17 cellular contexts compared by ENCODE assay signal in genomic region chr9:91042024-91042423, GRCh38.
DNase-seq lines count a peak whose midpoint lies in the region; ATAC-seq, FAIRE-seq and TF ChIP-seq lines count a peak whose summit lies in the region.
"Had no signal": no experiment of that assay in that cellular context is flagged by ENCODE, and none has a peak within 500 bp of the region (broad histone marks: within the 10 kb centered on the region; RNA-seq: fewer than 3 reads in every experiment).

No MANE protein-coding gene starts in this region.

- H3K18ac ChIP-seq in IMR-90 (ENCODE audit: low read depth, low read length), result no peak overlapping the region

- H2AK5ac ChIP-seq in IMR-90 (ENCODE audit: low read depth, low read length), result peak overlapping the region; percentile 56; the same call in 1 of the 2 replicates

- CTCF ChIA-PET in activated CD4-positive, alpha-beta T cell treated with anti-CD3 and anti-CD28 coated beads, Interleukin-2, amount 10 ng/mL, durations not matched to agents 7 days and 5 days (lab: Charles Lee), result interaction anchor here (0.6 to 1.4 kb wide), 2 partner anchors 49 to 127 kb away, joined by 3 read pairs; no protein-coding TSS in a partner anchor
- CTCF ChIA-PET in IMR-90 (lab: Yijun Ruan, JAX), result no interaction called here

- H4K20me1 ChIP-seq in IMR-90 (ENCODE audit: insufficient read depth, low read length), result no peaks in the 10 kb centered on the region
- no peaks in the 10 kb centered on the region for H4K20me1 ChIP-seq in astrocyte (ENCODE audit: insufficient read depth, low read length)
- H4K20me1 ChIP-seq: BLaER1 treated with 17β-estradiol and CSF1 and Interleukin-3, amounts not matched to agents 10 nM and 100 nM had no signal

- H3K36me3 Mint-ChIP-seq in activated CD4-positive, alpha-beta T cell treated with anti-CD3 and anti-CD28 coated beads, Interleukin-2, amount 10 ng/mL, durations not matched to agents 24 days and 14 days (ENCODE audit: low read depth), result peaks cover 4% of the 10 kb centered on the region
- no peaks in the 10 kb centered on the region for H3K36me3 Mint-ChIP-seq in activated CD4-positive, alpha-beta T cell treated with anti-CD3 and anti-CD28 coated beads, Interleukin-2, amount 10 ng/mL, durations not matched to agents 7 days and 5 days (ENCODE audit: low read depth)
- no peaks in the 10 kb centered on the region for H3K36me3 Mint-ChIP-seq in astrocyte (ENCODE audit: low read depth, unreplicated experiment)
- H3K36me3 Mint-ChIP-seq: CD4-positive, CD25-positive, alpha-beta regulatory T cell had no signal

- H2BK15ac ChIP-seq in IMR-90 (ENCODE audit: low read depth, low read length), result peak overlapping the region; percentile 33; the same call in 2 of the 3 replicates

- FAIRE-seq in astrocyte (lab: Jason Lieb, UNC), result no peak
- FAIRE-seq: GM12891 had no signal

- H3K27me3 ChIP-seq in IMR-90 (ENCODE audit: control insufficient read depth, insufficient read depth, low read length), result no peaks in the 10 kb centered on the region
- no peaks in the 10 kb centered on the region for H3K27me3 ChIP-seq in astrocyte (ENCODE audit: insufficient read depth, low read length)
- no peaks in the 10 kb centered on the region for H3K27me3 ChIP-seq in uterus
- H3K27me3 ChIP-seq: BLaER1 treated with 17β-estradiol and CSF1 and Interleukin-3, amounts not matched to agents 10 nM and 100 nM had no signal

- no peaks in the 10 kb centered on the region for H3K79me2 ChIP-seq in astrocyte (ENCODE audit: insufficient read depth, low read length)

- H3K23ac ChIP-seq in IMR-90 (ENCODE audit: low read depth, low read length), result no peak overlapping the region

- H3K27me3 Mint-ChIP-seq in activated CD4-positive, alpha-beta T cell treated with anti-CD3 and anti-CD28 coated beads, Interleukin-2, amount 10 ng/mL, durations not matched to agents 24 days and 14 days, result no peaks in the 10 kb centered on the region
- H3K27me3 Mint-ChIP-seq in activated CD4-positive, alpha-beta T cell treated with anti-CD3 and anti-CD28 coated beads, Interleukin-2, amount 10 ng/mL, durations not matched to agents 7 days and 5 days, result no peaks in the 10 kb centered on the region
- peaks cover 2% of the 10 kb centered on the region for H3K27me3 Mint-ChIP-seq in astrocyte (ENCODE audit: low read depth, unreplicated experiment)

- H3K27ac ChIP-seq in IMR-90 (ENCODE audit: insufficient read depth, low read length) (no peak overlapping the region), astrocyte (ENCODE audit: low read depth, low read length) (no peak overlapping the region), uterus (peak overlapping the region; percentile 91 to 93)
- H3K27ac ChIP-seq: BLaER1 treated with 17β-estradiol and CSF1 and Interleukin-3, amounts not matched to agents 10 nM and 100 nM; HL-60 had no signal

- peaks cover 65% of the 10 kb centered on the region for H3K4me1 Mint-ChIP-seq in activated CD4-positive, alpha-beta T cell treated with anti-CD3 and anti-CD28 coated beads, Interleukin-2, amount 10 ng/mL, durations not matched to agents 24 days and 14 days
- peaks cover 70% of the 10 kb centered on the region for H3K4me1 Mint-ChIP-seq in activated CD4-positive, alpha-beta T cell treated with anti-CD3 and anti-CD28 coated beads, Interleukin-2, amount 10 ng/mL, durations not matched to agents 7 days and 5 days
- peaks cover 24% of the 10 kb centered on the region for H3K4me1 Mint-ChIP-seq in astrocyte (ENCODE audit: low read depth, unreplicated experiment)

- peak overlapping the region; percentile 10 for H4K91ac ChIP-seq in IMR-90 (ENCODE audit: insufficient read depth, low read depth, low read length)

- H2BK120ac ChIP-seq in IMR-90 (ENCODE audit: low read depth, low read length), result peak overlapping the region; percentile 33; the same call in 1 of the 2 replicates

- H3K9me3 ChIP-seq in IMR-90 (ENCODE audit: control insufficient read depth, insufficient read depth, low read length) (no peaks in the 10 kb centered on the region), astrocyte (ENCODE audit: insufficient read depth, low read depth, low read length) (no peaks in the 10 kb centered on the region), uterus (no peaks in the 10 kb centered on the region)

- H2AFZ ChIP-seq in IMR-90 (replicated peaks; ENCODE audit: low read length, poor library complexity) (no peak overlapping the region), astrocyte (ENCODE audit: low read depth, low read length) (no peak overlapping the region)
- H2AFZ ChIP-seq: GM23338 had no signal

- H3K36me3 ChIP-seq in IMR-90 (ENCODE audit: control insufficient read depth, insufficient read depth, low read length), result no peaks in the 10 kb centered on the region
- H3K36me3 ChIP-seq in astrocyte (ENCODE audit: insufficient read depth, low read length), result no peaks in the 10 kb centered on the region
- no peaks in the 10 kb centered on the region for H3K36me3 ChIP-seq in uterus
- H3K36me3 ChIP-seq: BLaER1 treated with 17β-estradiol and CSF1 and Interleukin-3, amounts not matched to agents 10 nM and 100 nM had no signal

- H3K9me3 Mint-ChIP-seq in activated CD4-positive, alpha-beta T cell treated with anti-CD3 and anti-CD28 coated beads, Interleukin-2, amount 10 ng/mL, durations not matched to agents 24 days and 14 days, result no peaks in the 10 kb centered on the region
- H3K9me3 Mint-ChIP-seq in activated CD4-positive, alpha-beta T cell treated with anti-CD3 and anti-CD28 coated beads, Interleukin-2, amount 10 ng/mL, durations not matched to agents 7 days and 5 days, result no peaks in the 10 kb centered on the region
- peaks cover 2% of the 10 kb centered on the region for H3K9me3 Mint-ChIP-seq in astrocyte (ENCODE audit: unreplicated experiment)
- H3K9me3 Mint-ChIP-seq: GM23338 had no signal

- H3K4me2 ChIP-seq in IMR-90 (ENCODE audit: low read depth, low read length), result no peak overlapping the region
- no peak overlapping the region for H3K4me2 ChIP-seq in astrocyte (ENCODE audit: low read length)
- H3K4me2 ChIP-seq: BLaER1 treated with 17β-estradiol and CSF1 and Interleukin-3, amounts not matched to agents 10 nM and 100 nM; GM23338 had no signal

- dilution Hi-C loops in IMR-90 (cut with HindIII; ENCODE audit: low sequenced_read_pairs, unreplicated experiment), result no loop called here

- no peak overlapping the region for H2BK5ac ChIP-seq in IMR-90 (ENCODE audit: low read depth, low read length, poor library complexity, severe bottlenecking)

- H3K4me3 ChIP-seq in IMR-90 (ENCODE audit: insufficient read depth, low read depth, low read length) (no peak overlapping the region), astrocyte (ENCODE audit: insufficient read depth, low read depth, low read length) (no peak overlapping the region), uterus (no peak overlapping the region)
- H3K4me3 ChIP-seq: BLaER1 treated with 17β-estradiol and CSF1 and Interleukin-3, amounts not matched to agents 10 nM and 100 nM; GM23338 had no signal

- intact Hi-C loops in activated CD4-positive, alpha-beta T cell treated with anti-CD3 and anti-CD28 coated beads, Interleukin-2, amount 10 ng/mL, durations not matched to agents 24 days and 14 days (cut with micrococcal nuclease), result no loop called here
- intact Hi-C loops in IMR-90 (cut with micrococcal nuclease), result no loop called here
- intact Hi-C loops in uterus (cut with DNase I; ENCODE audit: low total_unique reads), result loop anchor here (5.0 kb wide), 1 partner anchor 150 kb away; no protein-coding TSS in a partner anchor

- in situ Hi-C loops in IMR-90 (cut with MboI; ENCODE audit: low sequenced_read_pairs), result no loop called here

- H3K14ac ChIP-seq in IMR-90 (replicated peaks; ENCODE audit: low read depth, low read length), result no peak overlapping the region

- peak overlapping the region; percentile 53; the same call in 1 of the 2 replicates for H3K4ac ChIP-seq in IMR-90 (ENCODE audit: low read depth, low read length)

- no peak for TF ChIP-seq CTCF in IMR-90 (conservative IDR thresholded peaks at IDR 0.05; ENCODE audit: low read depth, low read length)
- TF ChIP-seq CTCF in astrocyte (IDR thresholded peaks at IDR 0.05; ENCODE audit: insufficient read depth, low read depth, low read length), result no peak
- TF ChIP-seq CTCF in uterus (IDR thresholded peaks at IDR 0.05), result no peak

- H3K79me1 ChIP-seq in IMR-90 (ENCODE audit: low read depth in 1 of 2, low read length in 2 of 2), result peaks cover 0 to 17% of the 10 kb centered on the region in 2 experiments; a peak in 3 of 4 replicates

- no peak overlapping the region for H3K9ac ChIP-seq in IMR-90 (ENCODE audit: low read depth, low read length)
- H3K9ac ChIP-seq in astrocyte (ENCODE audit: low read length), result no peak overlapping the region
- H3K9ac ChIP-seq: BLaER1 treated with 17β-estradiol and CSF1 and Interleukin-3, amounts not matched to agents 10 nM and 100 nM had no signal

- peak overlapping the region; percentile 22 for H3K27ac Mint-ChIP-seq in activated CD4-positive, alpha-beta T cell treated with anti-CD3 and anti-CD28 coated beads, Interleukin-2, amount 10 ng/mL, durations not matched to agents 24 days and 14 days
- H3K27ac Mint-ChIP-seq in activated CD4-positive, alpha-beta T cell treated with anti-CD3 and anti-CD28 coated beads, Interleukin-2, amount 10 ng/mL, durations not matched to agents 7 days and 5 days, result no peak overlapping the region
- H3K27ac Mint-ChIP-seq in astrocyte (ENCODE audit: unreplicated experiment), result peak overlapping the region; percentile 63
- H3K27ac Mint-ChIP-seq: CD4-positive, CD25-positive, alpha-beta regulatory T cell; GM23338 had no signal

- 100% methylated on average over 1 of the region's 4 CpGs; no CpG with 5 or more reads in 1 of the 2 experiments for WGBS in IMR-90 (ENCODE audit: extremely low coverage in 2 of 2, insufficient read length in 1 of 2), 2 experiments

- no peak overlapping the region for H3K4me3 Mint-ChIP-seq in activated CD4-positive, alpha-beta T cell treated with anti-CD3 and anti-CD28 coated beads, Interleukin-2, amount 10 ng/mL, durations not matched to agents 24 days and 14 days
- H3K4me3 Mint-ChIP-seq in activated CD4-positive, alpha-beta T cell treated with anti-CD3 and anti-CD28 coated beads, Interleukin-2, amount 10 ng/mL, durations not matched to agents 7 days and 5 days, result no peak overlapping the region
- H3K4me3 Mint-ChIP-seq in astrocyte (ENCODE audit: unreplicated experiment), result no peak overlapping the region
- H3K4me3 Mint-ChIP-seq: CD4-positive, CD25-positive, alpha-beta regulatory T cell; GM23338 had no signal

- no peak for ATAC-seq in IMR-90 (ENCODE audit: low read depth)
- ATAC-seq: GM23338 had no signal

- H3K56ac ChIP-seq in IMR-90 (ENCODE audit: extremely low read depth, insufficient read depth, low read length), result no peak overlapping the region

- H2AK9ac ChIP-seq in IMR-90 (replicated peaks; ENCODE audit: low read depth, low read length, poor library complexity), result peak overlapping the region; percentile 7

- TF ChIP-seq POLR2A in IMR-90 (IDR thresholded peaks at IDR 0.05; ENCODE audit: low read depth, low read length) (no peak), uterus (IDR thresholded peaks at IDR 0.05) (no peak)

- H3K9me1 ChIP-seq in IMR-90 (ENCODE audit: insufficient read depth, low read length), result peaks cover 25% of the 10 kb centered on the region

- no peak overlapping the region for H4K5ac ChIP-seq in IMR-90 (ENCODE audit: low read depth, low read length)

- H4K8ac ChIP-seq in IMR-90 (ENCODE audit: low read depth in 2 of 2, low read length in 2 of 2), result peak overlapping the region in 1 of 2 experiments; percentile 46; a peak in 1 of 4 replicates

- DNase-seq in activated CD4-positive, alpha-beta T cell treated with anti-CD3 and anti-CD28 coated beads, Interleukin-2, amount 10 ng/mL, durations not matched to agents 24 days and 14 days, result peak; percentile 54
- no peak for DNase-seq in activated CD4-positive, alpha-beta T cell treated with anti-CD3 and anti-CD28 coated beads, Interleukin-2, amount 10 ng/mL, durations not matched to agents 7 days and 5 days
- no peak for DNase-seq in IMR-90
- DNase-seq in astrocyte (ENCODE audit: low read depth), result no peak
- peak in 1 of 2 donors; percentile 8 for DNase-seq in uterus
- DNase-seq in SK-N-DZ (ENCODE audit: low spot score), result no peak
- DNase-seq in superior temporal gyrus (ENCODE audit: extremely low spot score), result no peak
- DNase-seq: ACHN; Calu3; CD4-positive, CD25-positive, alpha-beta regulatory T cell; DMS 273 treated with DMSO at 0.1 percent for 48 hours; DMS79; H7 had no signal

- POLR2A ChIA-PET in activated CD4-positive, alpha-beta T cell treated with anti-CD3 and anti-CD28 coated beads, Interleukin-2, amount 10 ng/mL, durations not matched to agents 7 days and 5 days (lab: Charles Lee), result no interaction called here
- POLR2A ChIA-PET in IMR-90 (lab: Charles Lee; ENCODE audit: unreplicated experiment), result no interaction called here

- H3K4me1 ChIP-seq in IMR-90 (ENCODE audit: control insufficient read depth, insufficient read depth, low read length) (peaks cover 25% of the 10 kb centered on the region), astrocyte (ENCODE audit: insufficient read depth, low read length) (peaks cover 15% of the 10 kb centered on the region), uterus (peaks cover 15 to 22% of the 10 kb centered on the region in 2 donors)

- H2BK20ac ChIP-seq in IMR-90 (ENCODE audit: low read depth, low read length), result peak overlapping the region; percentile 39; the same call in 1 of the 2 replicates

- BruUV-seq in IMR-90 (replicated peaks; lab: Mats Ljungman, UMichigan), result no TSS peak

- TF ChIP-seq RAD21 in IMR-90 (IDR thresholded peaks at IDR 0.05; ENCODE audit: low read length), result no peak

Comparison
In these comparisons a context has a peak if more than half of its experiments do, and no peak if none do; other contexts are left out.
1. H3K27ac ChIP-seq: peak in uterus (2 of 2); none in IMR-90 (single experiment) and astrocyte (single experiment).